Comparison of ENCODE assay signal across 16 cellular contexts in genomic region chr3:140834266-140835037, GRCh38.
DNase-seq lines count a peak whose midpoint lies in the region; ATAC-seq and TF ChIP-seq lines count a peak whose summit lies in the region.
"Had no signal": no experiment of that assay in that cellular context is flagged by ENCODE, and none has a peak within 500 bp of the region (broad histone marks: within the 10 kb centered on the region; RNA-seq: fewer than 3 reads in every experiment).

No MANE protein-coding gene starts in this region.

- H3K27me3 ChIP-seq in NT2/D1 (ENCODE audit: insufficient read depth, insufficient read length) (no peaks in the 10 kb centered on the region), suprapubic skin (peaks cover 3% of the 10 kb centered on the region)
- H3K27me3 ChIP-seq: SJSA1 had no signal

- no peak for ATAC-seq in central memory CD8-positive, alpha-beta T cell (replicated peaks; ENCODE audit: extremely low read depth, poor library complexity, severe bottlenecking)
- ATAC-seq in GM21381 (IDR thresholded peaks at IDR 0.05; ENCODE audit: unreplicated experiment) (no peak), HG02588 (IDR thresholded peaks at IDR 0.05; ENCODE audit: unreplicated experiment) (no peak)
- ATAC-seq: activated CD8-positive, alpha-beta T cell treated with anti-CD3 and anti-CD28 coated beads, Interleukin-2, amount 10 ng/mL, durations not matched to agents 7 days and 5 days; stimulated activated naive B cell treated with anti-CD40 and anti-IgM and Interleukin-4, amounts not matched to agents 10 μg/mL and 1 μg/mL and 100 μg/mL, for 72 hours had no signal

- H3K27ac Mint-ChIP-seq in central memory CD8-positive, alpha-beta T cell (ENCODE audit: low read depth) = peak overlapping the region; percentile 29
- H3K27ac Mint-ChIP-seq: activated CD8-positive, alpha-beta T cell treated with anti-CD3 and anti-CD28 coated beads, Interleukin-2, amount 10 ng/mL, durations not matched to agents 7 days and 5 days; CD8-positive, alpha-beta memory T cell; stimulated activated naive B cell treated with anti-CD40 and anti-IgM and Interleukin-4, amounts not matched to agents 10 μg/mL and 1 μg/mL and 100 μg/mL, for 72 hours had no signal

- no peaks in the 10 kb centered on the region for H3K36me3 Mint-ChIP-seq in central memory CD8-positive, alpha-beta T cell (ENCODE audit: insufficient read depth)
- H3K36me3 Mint-ChIP-seq: CD8-positive, alpha-beta memory T cell; stimulated activated naive B cell treated with anti-CD40 and anti-IgM and Interleukin-4, amounts not matched to agents 10 μg/mL and 1 μg/mL and 100 μg/mL, for 72 hours had no signal

- H3K27me3 Mint-ChIP-seq in central memory CD8-positive, alpha-beta T cell = peaks cover 14% of the 10 kb centered on the region

- no peak for TF ChIP-seq EP300 in suprapubic skin (IDR thresholded peaks at IDR 0.05)

- no peak overlapping the region for H3K27ac ChIP-seq in suprapubic skin
- H3K27ac ChIP-seq: SJSA1 had no signal

- no peak overlapping the region for H3K4me3 Mint-ChIP-seq in central memory CD8-positive, alpha-beta T cell
- H3K4me3 Mint-ChIP-seq: activated CD8-positive, alpha-beta T cell treated with anti-CD3 and anti-CD28 coated beads, Interleukin-2, amount 10 ng/mL, durations not matched to agents 7 days and 5 days; CD8-positive, alpha-beta memory T cell; stimulated activated naive B cell treated with anti-CD40 and anti-IgM and Interleukin-4, amounts not matched to agents 10 μg/mL and 1 μg/mL and 100 μg/mL, for 72 hours had no signal

- no peak overlapping the region for H3K9ac ChIP-seq in NT2/D1 (ENCODE audit: insufficient read length, low read depth)

- no peak for TF ChIP-seq CTCF in retinal pigment epithelial cell (conservative IDR thresholded peaks at IDR 0.05; ENCODE audit: low read depth, low read length)
- TF ChIP-seq CTCF in suprapubic skin (IDR thresholded peaks at IDR 0.05) = no peak

- H3K36me3 ChIP-seq in NT2/D1 (ENCODE audit: insufficient read depth, insufficient read length, low read length) (no peaks in the 10 kb centered on the region), suprapubic skin (no peaks in the 10 kb centered on the region)
- H3K36me3 ChIP-seq: SJSA1 had no signal

- H3K4me1 Mint-ChIP-seq in central memory CD8-positive, alpha-beta T cell = no peaks in the 10 kb centered on the region
- H3K4me1 Mint-ChIP-seq: CD8-positive, alpha-beta memory T cell had no signal

- H3K9me3 Mint-ChIP-seq in central memory CD8-positive, alpha-beta T cell = no peaks in the 10 kb centered on the region
- H3K9me3 Mint-ChIP-seq: CD8-positive, alpha-beta memory T cell; stimulated activated naive B cell treated with anti-CD40 and anti-IgM and Interleukin-4, amounts not matched to agents 10 μg/mL and 1 μg/mL and 100 μg/mL, for 72 hours had no signal

- WGBS in suprapubic skin = 78% methylated on average over 5 of the region's 5 CpGs

- H3K4me1 ChIP-seq in NT2/D1 (ENCODE audit: insufficient read depth, insufficient read length) (no peaks in the 10 kb centered on the region), suprapubic skin (no peaks in the 10 kb centered on the region)
- H3K4me1 ChIP-seq: SJSA1 had no signal

- DNase-seq in H4 (ENCODE audit: low spot score) (peak; percentile 50), NT2/D1 (ENCODE audit: low read depth, low spot score) (peak; percentile 28), retinal pigment epithelial cell (ENCODE audit: low read depth) (peak; percentile 34), suprapubic skin (ENCODE audit: low spot score in 2 of 2) (no peak), OCI-M2 (lab: John Stamatoyannopoulos, UW; ENCODE audit: unreplicated experiment) (no peak)
- DNase-seq in central memory CD8-positive, alpha-beta T cell (ENCODE audit: low spot score in 2 of 2) = no peak
- DNase-seq: activated CD8-positive, alpha-beta T cell treated with anti-CD3 and anti-CD28 coated beads, Interleukin-2, amount 10 ng/mL, durations not matched to agents 7 days and 5 days; activated effector memory CD4-positive, alpha-beta T cell treated with Interleukin-2 at 50 U/mL for 16 hours; aorta; CD8-positive, alpha-beta memory T cell; effector CD8-positive, alpha-beta T cell; NCI-H82; stimulated activated naive B cell treated with anti-CD40 and anti-IgM and Interleukin-4, amounts not matched to agents 10 μg/mL and 1 μg/mL and 100 μg/mL, for 72 hours had no signal

- no peak overlapping the region for H3K4me3 ChIP-seq in NT2/D1 (ENCODE audit: insufficient read length, low read depth)
- H3K4me3 ChIP-seq in retinal pigment epithelial cell (ENCODE audit: low read length) = no peak overlapping the region
- H3K4me3 ChIP-seq in suprapubic skin = no peak overlapping the region
- H3K4me3 ChIP-seq: SJSA1 had no signal

- H3K9me3 ChIP-seq in NT2/D1 (ENCODE audit: insufficient read depth, low read length) (no peaks in the 10 kb centered on the region), suprapubic skin (no peaks in the 10 kb centered on the region)
- H3K9me3 ChIP-seq: SJSA1 had no signal

- no peak for TF ChIP-seq POLR2A in suprapubic skin (IDR thresholded peaks at IDR 0.05)

Comparison
In these comparisons a context has a peak if more than half of its experiments do, and no peak if none do; other contexts are left out.
1. DNase-seq: peak in H4 (single experiment), NT2/D1 (single experiment) and retinal pigment epithelial cell (single experiment); none in central memory CD8-positive, alpha-beta T cell (0 of 2), suprapubic skin (0 of 2) and OCI-M2 (single experiment).